In the genomic region with DNA sequence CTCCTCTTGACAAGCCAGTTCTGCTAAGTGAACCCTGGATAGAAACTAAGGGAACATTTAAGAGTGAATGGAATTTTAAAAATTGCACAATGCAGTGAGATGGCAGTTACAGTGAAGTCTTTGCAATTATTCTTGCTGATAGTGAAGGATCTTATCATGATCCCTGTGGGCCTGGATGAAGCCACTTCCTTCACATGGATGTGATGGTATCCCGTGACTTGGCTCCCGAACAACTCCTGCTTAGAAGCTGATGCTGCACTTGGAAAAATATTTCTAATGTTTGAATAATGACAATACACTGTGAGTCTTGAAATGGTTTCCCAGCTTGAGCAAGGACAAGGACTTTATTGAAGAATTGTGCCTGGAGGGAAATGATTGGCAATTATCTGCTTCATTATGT, we compare ENCODE assay signal across 26 cellular contexts. TPM values are rescaled to one million over a fixed set of nuclear protein-coding genes. Genes with fewer than 3 reads are reported as not detected.
"Had no signal": no experiment of that assay in that cellular context is flagged by ENCODE, and none has a peak within 500 bp of the region (broad histone marks: within the 10 kb centered on the region; RNA-seq: fewer than 3 reads in every experiment).

No MANE protein-coding gene starts in this region.

- H3K79me2 ChIP-seq: parathyroid adenoma had no signal

- H3K36me3 ChIP-seq: gastrocnemius medialis, heart left ventricle, neutrophil, sigmoid colon, stomach, thyroid gland had no signal

- DNase-seq: dermis blood vessel endothelial cell; effector memory CD4-positive, alpha-beta T cell; gastrocnemius medialis; heart left ventricle; hippocampal formation; islet precursor cell; kidney glomerular epithelial cell; mucosa of descending colon; naive B cell; sigmoid colon; stimulated activated CD4-positive, alpha-beta T cell treated with anti-CD3 and anti-CD28 coated beads, Interleukin-2, amount 100 ng/mL, for 24 hours; stimulated activated CD4-positive, alpha-beta T cell treated with anti-CD3 and anti-CD28 coated beads, Interleukin-4, amount 100 ng/mL, for 24 hours; stimulated activated naive CD4-positive, alpha-beta T cell treated with Interleukin-2 at 50 U/mL for 16 hours; stomach had no signal

- H3K9me3 ChIP-seq: gastrocnemius medialis, heart left ventricle, mucosa of descending colon, neutrophil, sigmoid colon, stomach, thyroid gland had no signal

- ATAC-seq: gastrocnemius medialis; heart left ventricle; mucosa of descending colon; natural killer cell treated with Interleukin-12 subunit alpha and Interleukin-12 subunit beta and Interleukin-15 and Interleukin-18, amount 100 ng/mL, for 72 hours; stimulated activated effector memory CD8-positive, alpha-beta T cell treated with anti-CD3 and anti-CD28 coated beads, Interleukin-12 subunit alpha, Interleukin-12 subunit beta, amount 100 ng/mL, for 72 hours had no signal

- H3K27ac Mint-ChIP-seq: memory B cell; naive B cell; natural killer cell treated with Interleukin-12 subunit alpha and Interleukin-12 subunit beta and Interleukin-15 and Interleukin-18, amount 100 ng/mL, for 72 hours; progenitor cell of endocrine pancreas; stimulated activated effector memory CD8-positive, alpha-beta T cell treated with anti-CD3 and anti-CD28 coated beads, Interleukin-12 subunit alpha, Interleukin-12 subunit beta, amount 100 ng/mL, for 72 hours; type B pancreatic cell had no signal

- H3K4me1 Mint-ChIP-seq: memory B cell; naive B cell; neural crest cell; stimulated activated effector memory CD8-positive, alpha-beta T cell treated with anti-CD3 and anti-CD28 coated beads, Interleukin-12 subunit alpha, Interleukin-12 subunit beta, amount 100 ng/mL, for 72 hours had no signal

- H3K27me3 ChIP-seq: gastrocnemius medialis, neutrophil, sigmoid colon, stomach, thyroid gland had no signal

- H3K27ac ChIP-seq: coronary artery, gastrocnemius medialis, heart left ventricle, neutrophil, sigmoid colon, stomach, thyroid gland had no signal

- H3K27me3 Mint-ChIP-seq: progenitor cell of endocrine pancreas had no signal

- H2AFZ ChIP-seq: parathyroid adenoma had no signal

- H3K36me3 Mint-ChIP-seq: memory B cell; naive B cell; natural killer cell treated with Interleukin-12 subunit alpha and Interleukin-12 subunit beta and Interleukin-15 and Interleukin-18, amount 100 ng/mL, for 72 hours; stimulated activated effector memory CD8-positive, alpha-beta T cell treated with anti-CD3 and anti-CD28 coated beads, Interleukin-12 subunit alpha, Interleukin-12 subunit beta, amount 100 ng/mL, for 72 hours; type B pancreatic cell had no signal

- H3K9me3 Mint-ChIP-seq: memory B cell; naive B cell; natural killer cell treated with Interleukin-12 subunit alpha and Interleukin-12 subunit beta and Interleukin-15 and Interleukin-18, amount 100 ng/mL, for 72 hours; neural crest cell; stimulated activated effector memory CD8-positive, alpha-beta T cell treated with anti-CD3 and anti-CD28 coated beads, Interleukin-12 subunit alpha, Interleukin-12 subunit beta, amount 100 ng/mL, for 72 hours; type B pancreatic cell had no signal

- H3K4me3 ChIP-seq: coronary artery, gastrocnemius medialis, heart left ventricle, lung, mucosa of descending colon, sigmoid colon, stomach, thyroid gland had no signal

- H3K4me1 ChIP-seq: gastrocnemius medialis, heart left ventricle, sigmoid colon, stomach, thyroid gland had no signal

- H3K9ac ChIP-seq: parathyroid adenoma had no signal

- H3K4me3 Mint-ChIP-seq: memory B cell; naive B cell; natural killer cell treated with Interleukin-12 subunit alpha and Interleukin-12 subunit beta and Interleukin-15 and Interleukin-18, amount 100 ng/mL, for 72 hours; neural crest cell; stimulated activated effector memory CD8-positive, alpha-beta T cell treated with anti-CD3 and anti-CD28 coated beads, Interleukin-12 subunit alpha, Interleukin-12 subunit beta, amount 100 ng/mL, for 72 hours; type B pancreatic cell had no signal

RNA-seq across cellular contexts. Expression of gene NTRK2, which starts 49.2 kb away (rescaled TPM):
- total RNA-seq: fibroblast of villous mesenchyme had no signal
